Comparison of ENCODE assay signal across 22 cellular contexts in the genomic region with DNA sequence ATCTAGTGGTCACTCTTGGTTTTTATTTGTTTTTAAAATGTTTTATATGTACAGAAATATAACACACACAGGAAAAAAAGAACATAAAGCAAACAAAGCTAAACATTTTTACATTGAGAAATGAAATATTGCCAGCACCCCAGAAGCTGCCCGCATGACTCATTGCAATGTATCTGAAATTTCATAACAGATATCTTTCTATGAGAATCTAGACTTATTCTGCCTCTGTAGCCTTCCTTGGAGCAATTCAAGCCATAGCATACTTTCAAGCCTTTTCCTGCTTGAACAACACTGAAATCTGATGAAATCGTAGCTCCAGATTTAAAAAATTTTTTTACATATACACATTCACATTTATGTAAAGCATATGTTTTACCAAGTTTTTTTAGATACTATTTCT.
DNase-seq lines count a peak whose midpoint lies in the region; ATAC-seq and TF ChIP-seq lines count a peak whose summit lies in the region.
"Had no signal": no experiment of that assay in that cellular context is flagged by ENCODE, and none has a peak within 500 bp of the region (broad histone marks: within the 10 kb centered on the region; RNA-seq: fewer than 3 reads in every experiment).

No MANE protein-coding gene starts in this region.

- intact Hi-C loops in testis (cut with DNase I; ENCODE audit: low total_unique reads) (no loop called here), mucosa of descending colon (cut with DNase I, micrococcal nuclease) (no loop called here), thyroid gland (cut with DNase I) (no loop called here)

- H3K27ac ChIP-seq in AG04450 (ENCODE audit: low read depth, low read length) (peak overlapping the region; percentile 1), brain microvascular endothelial cell (no peak overlapping the region), testis (no peak overlapping the region), thyroid gland (no peak overlapping the region)
- H3K27ac ChIP-seq: gastroesophageal sphincter, vagina had no signal

- TF ChIP-seq CTCF in AG04450 (IDR thresholded peaks at IDR 0.05; ENCODE audit: low read depth, low read length) (no peak), brain microvascular endothelial cell (IDR thresholded peaks at IDR 0.05; ENCODE audit: low read depth, low read length, missing control alignments) (no peak), fibroblast of villous mesenchyme (IDR thresholded peaks at IDR 0.05; ENCODE audit: insufficient read depth, low read depth, low read length) (no peak), testis (IDR thresholded peaks at IDR 0.05) (no peak), mucosa of descending colon (IDR thresholded peaks at IDR 0.05) (no peak), thyroid gland (IDR thresholded peaks at IDR 0.05) (no peak)

- H3K36me3 ChIP-seq in MG63 (no peaks in the 10 kb centered on the region), brain microvascular endothelial cell (replicated peaks) (no peaks in the 10 kb centered on the region), testis (ENCODE audit: low read depth, missing control alignments) (no peaks in the 10 kb centered on the region), mucosa of descending colon (ENCODE audit: low read depth) (no peaks in the 10 kb centered on the region), thyroid gland (no peaks in the 10 kb centered on the region)
- H3K36me3 ChIP-seq: gastroesophageal sphincter, vagina had no signal

- CTCF ChIA-PET in AG04450 (lab: Charles Lee) = interaction anchor here (0.6 kb wide), 1 partner anchor 67 kb away, joined by 4 read pairs; no protein-coding TSS in a partner anchor

- 58 to 61% methylated on average over 2 of the region's 2 CpGs for WGBS in testis, 2 donors
- 73 to 84% methylated on average over 2 of the region's 2 CpGs for WGBS in thyroid gland, 2 donors

- DNase-seq in AG04450 (ENCODE audit: low read depth, low spot score) (no peak), MG63 (peak; percentile 37), brain microvascular endothelial cell (peak; percentile 31), fibroblast of villous mesenchyme (ENCODE audit: low read depth) (peak; percentile 78), testis (no peak), mucosa of descending colon (no peak), thyroid gland (no peak)
- DNase-seq: activated CD4-positive, alpha-beta T cell treated with anti-CD3 and anti-CD28 coated beads for 4 hours; activated naive CD8-positive, alpha-beta T cell treated with anti-CD3 and anti-CD28 coated beads, Interleukin-2, amount 10 ng/mL, durations not matched to agents 7 days and 5 days; CD4-positive, alpha-beta T cell; dermis blood vessel endothelial cell; H7; NCI-H1436; NCI-H524; occipital lobe; RPMI8226; stimulated activated CD4-positive, alpha-beta T cell treated with anti-CD3 and anti-CD28 coated beads, Interleukin-12 subunit alpha, Interleukin-12 subunit beta, amount 100 ng/mL, for 4 hours; stimulated activated CD8-positive, alpha-beta memory T cell treated with anti-CD3 and anti-CD28 coated beads, Interleukin-4, amount 100 ng/mL, for 48 hours had no signal

- peaks cover 3% of the 10 kb centered on the region for H3K9me3 ChIP-seq in AG04450 (ENCODE audit: control insufficient read depth, insufficient read depth, low read length)
- H3K9me3 ChIP-seq in MG63 = no peaks in the 10 kb centered on the region
- H3K9me3 ChIP-seq in testis = no peaks in the 10 kb centered on the region
- no peaks in the 10 kb centered on the region for H3K9me3 ChIP-seq in mucosa of descending colon
- no peaks in the 10 kb centered on the region for H3K9me3 ChIP-seq in thyroid gland
- H3K9me3 ChIP-seq: gastroesophageal sphincter, vagina had no signal

- POLR2A ChIA-PET in AG04450 (lab: Yijun Ruan, JAX) = interaction anchor here (0.7 to 1.3 kb wide), 4 partner anchors 9 to 43 kb away, joined by 3 to 7 read pairs (median 4); no protein-coding TSS in a partner anchor

- no peak for ATAC-seq in HG03378 (IDR thresholded peaks at IDR 0.05; ENCODE audit: unreplicated experiment)
- no peak for ATAC-seq in mucosa of descending colon
- ATAC-seq: gastroesophageal sphincter had no signal

- TF ChIP-seq POLR2A in testis (IDR thresholded peaks at IDR 0.05) (no peak), thyroid gland (IDR thresholded peaks at IDR 0.05) (no peak)

- H3K4me1 ChIP-seq in testis (no peaks in the 10 kb centered on the region), mucosa of descending colon (ENCODE audit: low read depth) (no peaks in the 10 kb centered on the region), thyroid gland (no peaks in the 10 kb centered on the region)
- H3K4me1 ChIP-seq: gastroesophageal sphincter, vagina had no signal

- in situ Hi-C loops in brain microvascular endothelial cell (cut with HindIII; ENCODE audit: low pct_ligation_motif_present, low sequenced_read_pairs) = no loop called here

- H3K4me3 ChIP-seq in AG04450 (ENCODE audit: low read depth, low read length) = no peak overlapping the region
- H3K4me3 ChIP-seq in MG63 = no peak overlapping the region
- no peak overlapping the region for H3K4me3 ChIP-seq in brain microvascular endothelial cell (ENCODE audit: low read depth, low read length)
- H3K4me3 ChIP-seq in fibroblast of villous mesenchyme (ENCODE audit: low read depth, low read length) = no peak overlapping the region
- no peak overlapping the region for H3K4me3 ChIP-seq in testis
- H3K4me3 ChIP-seq in mucosa of descending colon = no peak overlapping the region
- no peak overlapping the region for H3K4me3 ChIP-seq in thyroid gland (replicated peaks in 1 of 3)
- H3K4me3 ChIP-seq: gastroesophageal sphincter, lung, vagina had no signal

- H3K27me3 ChIP-seq in AG04450 (ENCODE audit: control insufficient read depth, insufficient read depth, low read length) = no peaks in the 10 kb centered on the region
- no peaks in the 10 kb centered on the region for H3K27me3 ChIP-seq in MG63
- H3K27me3 ChIP-seq in brain microvascular endothelial cell (replicated peaks) = no peaks in the 10 kb centered on the region
- H3K27me3 ChIP-seq in testis = no peaks in the 10 kb centered on the region
- no peaks in the 10 kb centered on the region for H3K27me3 ChIP-seq in thyroid gland
- H3K27me3 ChIP-seq: gastroesophageal sphincter, vagina had no signal

Comparison
In these comparisons a context has a peak if more than half of its experiments do, and no peak if none do; other contexts are left out.
1. DNase-seq: peak in MG63 (single experiment), brain microvascular endothelial cell (single experiment) and fibroblast of villous mesenchyme (single experiment); none in AG04450 (single experiment), testis (single experiment), mucosa of descending colon (0 of 3) and thyroid gland (0 of 2).